17 cellular contexts compared by ENCODE assay signal in genomic region chr17:75626496-75627038, GRCh38. TPM values are rescaled to one million over a fixed set of nuclear protein-coding genes. Genes with fewer than 3 reads are reported as not detected.
DNase-seq lines count a peak whose midpoint lies in the region; ATAC-seq, FAIRE-seq and TF ChIP-seq lines count a peak whose summit lies in the region.
"Had no signal": no experiment of that assay in that cellular context is flagged by ENCODE, and none has a peak within 500 bp of the region (broad histone marks: within the 10 kb centered on the region; RNA-seq: fewer than 3 reads in every experiment).

No MANE protein-coding gene starts in this region.

- intact Hi-C loops in HepG2 (cut with micrococcal nuclease; ENCODE audit: unreplicated experiment): no loop called here
- intact Hi-C loops in right lobe of liver (cut with DNase I): no loop called here

- H3K9ac ChIP-seq in HepG2 (ENCODE audit: insufficient read depth, low read depth, low read length): no peak overlapping the region

- no peak for TF ChIP-seq RAD21 in HepG2 (CRISPR knock-in tag; IDR thresholded peaks at IDR 0.05)

- peaks cover 16 to 18% of the 10 kb centered on the region in 2 experiments; a peak in 4 of 5 replicates for H3K36me3 ChIP-seq in HepG2 (replicated peaks in 1 of 2; ENCODE audit: control insufficient read depth in 1 of 2, insufficient read depth in 2 of 2, low read length in 2 of 2)
- H3K36me3 ChIP-seq in right lobe of liver: peaks cover 0 to 10% (median 3%) of the 10 kb centered on the region in 4 donors
- H3K36me3 ChIP-seq in WERI-Rb-1: peaks cover 20% of the 10 kb centered on the region
- H3K36me3 ChIP-seq: MG63 had no signal

- H3K27ac ChIP-seq in HepG2 (ENCODE audit: extremely low read length, insufficient read depth, low read length) (no peak overlapping the region), right lobe of liver (no peak overlapping the region), WERI-Rb-1 (peak overlapping the region; percentile 80)

- 88% methylated on average over 5 of the region's 11 CpGs for WGBS in HepG2 (ENCODE audit: low lambda C conversion rate)
- WGBS in right lobe of liver (ENCODE audit: insufficient coverage, low coverage, low lambda C conversion rate, missing lambda C conversion rate): no CpG with 5 or more reads among the region's 11 CpGs

- H3K4me3 ChIP-seq in HepG2 (replicated peaks in 1 of 3; ENCODE audit: insufficient read depth in 1 of 3, low read depth in 2 of 3, low read length in 3 of 3) (no peak overlapping the region), right lobe of liver (no peak overlapping the region), WERI-Rb-1 (ENCODE audit: low read depth, low read length) (no peak overlapping the region)
- H3K4me3 ChIP-seq: MG63 had no signal

- FAIRE-seq in HepG2 (lab: Jason Lieb, UNC): no peak
- FAIRE-seq: G401.6 had no signal

- no TSS peak for BruUV-seq in HepG2 (replicated peaks; lab: Mats Ljungman, UMichigan)

- TF ChIP-seq EP300 in HepG2 (IDR thresholded peaks at IDR 0.05; ENCODE audit: low read depth in 2 of 2, low read length in 2 of 2) (no peak), HepG2 (CRISPR knock-in tag; IDR thresholded peaks at IDR 0.05; ENCODE audit: borderline replicate concordance) (no peak)

- TF ChIP-seq POLR2A in HepG2 (IDR thresholded peaks at IDR 0.05; ENCODE audit: insufficient read depth in 1 of 2, low read depth in 2 of 2, low read length in 2 of 2) (0 out of 4 replicates have a peak, but pooled peaks of 1 of the 2 experiments have one; percentile 17), right lobe of liver (IDR thresholded peaks at IDR 0.05) (no peak)

- H3K4me1 ChIP-seq in HepG2 (ENCODE audit: insufficient read depth, low read length): peaks cover 6% of the 10 kb centered on the region; the same call in 1 of the 2 replicates
- H3K4me1 ChIP-seq in right lobe of liver: no peaks in the 10 kb centered on the region

- H4K20me1 ChIP-seq in HepG2 (ENCODE audit: insufficient read depth, low read length): no peaks in the 10 kb centered on the region; the same call in 1 of the 2 replicates

- in situ Hi-C loops in HepG2 (cut with HindIII; ENCODE audit: extremely low pct_ligation_motif_present, low pct_unique_long_range_greater_than_20kb): no loop called here

- ATAC-seq in HepG2 (no peak), right lobe of liver (no peak), HG03159 (IDR thresholded peaks at IDR 0.05; ENCODE audit: unreplicated experiment) (no peak)

- no peak overlapping the region for H3K4me2 ChIP-seq in HepG2 (ENCODE audit: low read depth, low read length)

- H3K27me3 ChIP-seq in HepG2 (ENCODE audit: control insufficient read depth in 1 of 2, insufficient read depth in 2 of 2, low read length in 2 of 2) (no peaks in the 10 kb centered on the region), right lobe of liver (no peaks in the 10 kb centered on the region), WERI-Rb-1 (ENCODE audit: insufficient read depth, low read depth, severe bottlenecking) (no peaks in the 10 kb centered on the region)
- H3K27me3 ChIP-seq: MG63 had no signal

- TF ChIP-seq CTCF in HepG2 (CRISPR knock-in tag; IDR thresholded peaks at IDR 0.05) (no peak), right lobe of liver (IDR thresholded peaks at IDR 0.05) (no peak), WERI-Rb-1 (IDR thresholded peaks at IDR 0.05; ENCODE audit: low read depth, low read length) (no peak)

- H3K79me2 ChIP-seq in HepG2 (ENCODE audit: insufficient read depth, low read length): no peaks in the 10 kb centered on the region

- no peak for DNase-seq in HepG2 (ENCODE audit: low spot score)
- DNase-seq in right lobe of liver: no peak
- DNase-seq in LHCN-M2 (ENCODE audit: low read depth): peak; percentile 30
- DNase-seq in WERI-Rb-1: no peak
- DNase-seq in NCI-H2029 treated with DMSO at 0.1 percent for 48 hours (lab: John Stamatoyannopoulos, UW): no peak
- DNase-seq in RKO (ENCODE audit: low spot score): no peak
- no peak for DNase-seq in stimulated activated CD4-positive, alpha-beta T cell treated with anti-CD3 and anti-CD28 coated beads, Interleukin-15, amount 100 ng/mL, for 24 hours
- DNase-seq: CD4-positive, alpha-beta T cell; DMS79 treated with DMSO at 0.1 percent for 48 hours; NCI-H187; NCI-H510A; NK-92 treated with Interleukin-12 subunit alpha and Interleukin-12 subunit beta, amount 100 ng/mL, for 24 hours; SIG-M5 had no signal

- no peak overlapping the region for H2AFZ ChIP-seq in HepG2 (ENCODE audit: low read length)

- CTCF ChIA-PET in HepG2 (lab: Yijun Ruan, JAX; ENCODE audit: low intra/inter-chr PET ratio, low total read pairs): interaction anchor here (0.7 to 1.4 kb wide), 3 partner anchors 8 to 123 kb away, joined by 3 to 5 read pairs (median 4); no protein-coding TSS in a partner anchor

- POLR2A ChIA-PET in HepG2 (lab: Yijun Ruan, JAX): interaction anchor here (1.4 to 3.6 kb wide), 2 partner anchors 13 to 16 kb away, joined by 3 to 16 read pairs; no protein-coding TSS in a partner anchor

- no peaks in the 10 kb centered on the region for H3K9me3 ChIP-seq in HepG2 (ENCODE audit: low read length)
- H3K9me3 ChIP-seq in right lobe of liver: no peaks in the 10 kb centered on the region
- H3K9me3 ChIP-seq in WERI-Rb-1 (ENCODE audit: severe bottlenecking): no peaks in the 10 kb centered on the region
- H3K9me3 ChIP-seq: MG63 had no signal

RNA-seq across cellular contexts. Expression of gene SMIM5, which starts 6.7 kb away (rescaled TPM):
- total RNA-seq in HepG2 (2016; rRNA removed; fragmentation: Illumina TruSeq; extraction: Trizol) (not detected in 2 replicates), right lobe of liver (under 1 TPM in 5 of 6 experiments, not detected in 1; 0.06 to 0.78 (median 0.29) TPM), LHCN-M2 (2014; rRNA removed) (0.17 and 0.90 TPM in 2 replicates)
- not detected in 2 replicates for total RNA-seq in HepG2 (2016; cell fraction: cytosol; rRNA removed; fragmentation: Illumina TruSeq; extraction: Trizol; ENCODE audit: low read depth)
- 0.09 TPM in 1 of 2 replicates, not detected in the other for total RNA-seq in HepG2 (2016; cell fraction: insoluble cytoplasmic fraction; rRNA removed; fragmentation: Illumina TruSeq; extraction: Trizol)
- total RNA-seq in HepG2 (2016; cell fraction: membrane; rRNA removed; fragmentation: Illumina TruSeq; extraction: Trizol): not detected in 2 replicates
- not detected in 2 replicates for total RNA-seq in HepG2 (2016; cell fraction: nucleus; rRNA removed; fragmentation: Illumina TruSeq; extraction: Trizol)
- 0.05 TPM in 1 of 2 replicates, not detected in the other for polyA plus RNA-seq in HepG2 (2011; rRNA removed)
- polyA plus RNA-seq in HepG2 (2011; cell fraction: cytosol; rRNA removed): 0.05 TPM in 1 of 2 replicates, not detected in the other
- polyA plus RNA-seq in HepG2 (2011; cell fraction: nucleus; rRNA removed): 0.35 and 0.80 TPM in 2 replicates
- polyA plus RNA-seq in HepG2 (2012): 0.20 and 0.48 TPM in 2 replicates
- not detected in 2 replicates for polyA plus RNA-seq in HepG2 (2016; cell fraction: cytosol; fragmentation: Illumina TruSeq; extraction: Trizol; ENCODE audit: low read depth)
- polyA plus RNA-seq in HepG2 (2016; cell fraction: insoluble cytoplasmic fraction; fragmentation: Illumina TruSeq; extraction: Trizol; ENCODE audit: low read depth): 0.14 TPM in 1 of 2 replicates, not detected in the other
- not detected in 2 replicates for polyA plus RNA-seq in HepG2 (2016; cell fraction: membrane; fragmentation: Illumina TruSeq; extraction: Trizol; ENCODE audit: low read depth)
- polyA plus RNA-seq in HepG2 (2016; cell fraction: nucleus; fragmentation: Illumina TruSeq; extraction: Trizol; ENCODE audit: insufficient read depth, low read depth): not detected in 2 replicates
- polyA minus RNA-seq in HepG2 (2011; rRNA and poly(A)+ RNA removed; ENCODE audit: low replicate concordance): not detected in 2 replicates
- not detected in 2 replicates for polyA minus RNA-seq in HepG2 (2011; cell fraction: cytosol; rRNA and poly(A)+ RNA removed)
- polyA minus RNA-seq in HepG2 (2011; cell fraction: nucleus; rRNA and poly(A)+ RNA removed): 0.26 TPM in 1 of 2 replicates, not detected in the other
- polyA plus RNA-seq in LHCN-M2 (2012): 0.26 TPM
- total RNA-seq: RPMI7951 had no signal

RNA-seq across cellular contexts. Expression of gene MYO15B, which starts 39.0 kb away (rescaled TPM):
- 1.9 and 2.8 TPM in 2 replicates for total RNA-seq in HepG2 (2016; rRNA removed; fragmentation: Illumina TruSeq; extraction: Trizol)
- total RNA-seq in HepG2 (2016; cell fraction: cytosol; rRNA removed; fragmentation: Illumina TruSeq; extraction: Trizol; ENCODE audit: low read depth): 0.61 and 0.79 TPM in 2 replicates
- total RNA-seq in HepG2 (2016; cell fraction: insoluble cytoplasmic fraction; rRNA removed; fragmentation: Illumina TruSeq; extraction: Trizol): 1.1 and 2.7 TPM in 2 replicates
- 0.83 and 1.2 TPM in 2 replicates for total RNA-seq in HepG2 (2016; cell fraction: membrane; rRNA removed; fragmentation: Illumina TruSeq; extraction: Trizol)
- 3.0 and 3.8 TPM in 2 replicates for total RNA-seq in HepG2 (2016; cell fraction: nucleus; rRNA removed; fragmentation: Illumina TruSeq; extraction: Trizol)
- 8.1 and 11.2 TPM in 2 replicates for polyA plus RNA-seq in HepG2 (2011; rRNA removed)
- 1.6 and 2.5 TPM in 2 replicates for polyA plus RNA-seq in HepG2 (2011; cell fraction: cytosol; rRNA removed)
- 122 and 144 TPM in 2 replicates for polyA plus RNA-seq in HepG2 (2011; cell fraction: nucleus; rRNA removed)
- 9.5 and 12.7 TPM in 2 replicates for polyA plus RNA-seq in HepG2 (2012)
- 0.53 and 1.00 TPM in 2 replicates for polyA plus RNA-seq in HepG2 (2016; cell fraction: cytosol; fragmentation: Illumina TruSeq; extraction: Trizol; ENCODE audit: low read depth)
- polyA plus RNA-seq in HepG2 (2016; cell fraction: insoluble cytoplasmic fraction; fragmentation: Illumina TruSeq; extraction: Trizol; ENCODE audit: low read depth): 0.63 and 1.4 TPM in 2 replicates
- polyA plus RNA-seq in HepG2 (2016; cell fraction: membrane; fragmentation: Illumina TruSeq; extraction: Trizol; ENCODE audit: low read depth): 0.49 and 0.86 TPM in 2 replicates
- polyA plus RNA-seq in HepG2 (2016; cell fraction: nucleus; fragmentation: Illumina TruSeq; extraction: Trizol; ENCODE audit: insufficient read depth, low read depth): 12.0 and 13.6 TPM in 2 replicates
- 7.2 and 13.2 TPM in 2 replicates for polyA minus RNA-seq in HepG2 (2011; rRNA and poly(A)+ RNA removed; ENCODE audit: low replicate concordance)
- 3.0 and 6.8 TPM in 2 replicates for polyA minus RNA-seq in HepG2 (2011; cell fraction: cytosol; rRNA and poly(A)+ RNA removed)
- 16.5 and 25.7 TPM in 2 replicates for polyA minus RNA-seq in HepG2 (2011; cell fraction: nucleus; rRNA and poly(A)+ RNA removed)
- total RNA-seq in right lobe of liver: 100 to 1,000 TPM in 1 of 6 experiments, 10 to 100 TPM in 5; 26.4 to 104 (median 52.9) TPM
- under 0.01 and 0.06 TPM in 2 replicates for total RNA-seq in LHCN-M2 (2014; rRNA removed)
- polyA plus RNA-seq in LHCN-M2 (2012): 0.33 TPM
- total RNA-seq: RPMI7951 had no signal

RNA-seq across cellular contexts. Expression of gene RECQL5, which starts 40.4 kb away (rescaled TPM):
- total RNA-seq in HepG2 (2016; rRNA removed; fragmentation: Illumina TruSeq; extraction: Trizol): 17.8 and 32.0 TPM in 2 replicates
- 38.8 and 39.2 TPM in 2 replicates for total RNA-seq in HepG2 (2016; cell fraction: cytosol; rRNA removed; fragmentation: Illumina TruSeq; extraction: Trizol; ENCODE audit: low read depth)
- total RNA-seq in HepG2 (2016; cell fraction: insoluble cytoplasmic fraction; rRNA removed; fragmentation: Illumina TruSeq; extraction: Trizol): 17.8 and 31.1 TPM in 2 replicates
- 9.2 and 11.3 TPM in 2 replicates for total RNA-seq in HepG2 (2016; cell fraction: membrane; rRNA removed; fragmentation: Illumina TruSeq; extraction: Trizol)
- 41.9 and 45.5 TPM in 2 replicates for total RNA-seq in HepG2 (2016; cell fraction: nucleus; rRNA removed; fragmentation: Illumina TruSeq; extraction: Trizol)
- 27.7 and 33.4 TPM in 2 replicates for polyA plus RNA-seq in HepG2 (2011; rRNA removed)
- polyA plus RNA-seq in HepG2 (2011; cell fraction: cytosol; rRNA removed): 8.7 and 11.9 TPM in 2 replicates
- 256 and 300 TPM in 2 replicates for polyA plus RNA-seq in HepG2 (2011; cell fraction: nucleus; rRNA removed)
- polyA plus RNA-seq in HepG2 (2012): 38.2 and 41.9 TPM in 2 replicates
- 1.7 and 1.9 TPM in 2 replicates for polyA plus RNA-seq in HepG2 (2016; cell fraction: cytosol; fragmentation: Illumina TruSeq; extraction: Trizol; ENCODE audit: low read depth)
- polyA plus RNA-seq in HepG2 (2016; cell fraction: insoluble cytoplasmic fraction; fragmentation: Illumina TruSeq; extraction: Trizol; ENCODE audit: low read depth): 12.2 and 17.3 TPM in 2 replicates
- 3.6 and 4.1 TPM in 2 replicates for polyA plus RNA-seq in HepG2 (2016; cell fraction: membrane; fragmentation: Illumina TruSeq; extraction: Trizol; ENCODE audit: low read depth)
- polyA plus RNA-seq in HepG2 (2016; cell fraction: nucleus; fragmentation: Illumina TruSeq; extraction: Trizol; ENCODE audit: insufficient read depth, low read depth): 112 and 116 TPM in 2 replicates
- polyA minus RNA-seq in HepG2 (2011; rRNA and poly(A)+ RNA removed; ENCODE audit: low replicate concordance): 51.0 and 71.9 TPM in 2 replicates
- polyA minus RNA-seq in HepG2 (2011; cell fraction: cytosol; rRNA and poly(A)+ RNA removed): 15.1 and 15.3 TPM in 2 replicates
- 69.1 and 72.6 TPM in 2 replicates for polyA minus RNA-seq in HepG2 (2011; cell fraction: nucleus; rRNA and poly(A)+ RNA removed)
- total RNA-seq in right lobe of liver: 10 to 100 TPM; 13.5 to 24.8 (median 18.4) TPM
- 14.5 and 31.3 TPM in 2 replicates for total RNA-seq in LHCN-M2 (2014; rRNA removed)
- polyA plus RNA-seq in LHCN-M2 (2012): 11.7 TPM

RNA-seq across cellular contexts. Expression of gene SAP30BP, which starts 40.6 kb away (rescaled TPM):
- total RNA-seq in HepG2 (2016; rRNA removed; fragmentation: Illumina TruSeq; extraction: Trizol): 99.4 and 109 TPM in 2 replicates
- total RNA-seq in HepG2 (2016; cell fraction: cytosol; rRNA removed; fragmentation: Illumina TruSeq; extraction: Trizol; ENCODE audit: low read depth): 35.7 and 41.2 TPM in 2 replicates
- total RNA-seq in HepG2 (2016; cell fraction: insoluble cytoplasmic fraction; rRNA removed; fragmentation: Illumina TruSeq; extraction: Trizol): 105 and 112 TPM in 2 replicates
- total RNA-seq in HepG2 (2016; cell fraction: membrane; rRNA removed; fragmentation: Illumina TruSeq; extraction: Trizol): 35.1 and 45.2 TPM in 2 replicates
- 76.4 and 82.2 TPM in 2 replicates for total RNA-seq in HepG2 (2016; cell fraction: nucleus; rRNA removed; fragmentation: Illumina TruSeq; extraction: Trizol)
- polyA plus RNA-seq in HepG2 (2011; rRNA removed): 67.7 and 80.1 TPM in 2 replicates
- polyA plus RNA-seq in HepG2 (2011; cell fraction: cytosol; rRNA removed): 59.4 and 67.4 TPM in 2 replicates
- 191 and 218 TPM in 2 replicates for polyA plus RNA-seq in HepG2 (2011; cell fraction: nucleus; rRNA removed)
- 57.3 and 65.0 TPM in 2 replicates for polyA plus RNA-seq in HepG2 (2012)
- 20.2 and 20.5 TPM in 2 replicates for polyA plus RNA-seq in HepG2 (2016; cell fraction: cytosol; fragmentation: Illumina TruSeq; extraction: Trizol; ENCODE audit: low read depth)
- 110 and 119 TPM in 2 replicates for polyA plus RNA-seq in HepG2 (2016; cell fraction: insoluble cytoplasmic fraction; fragmentation: Illumina TruSeq; extraction: Trizol; ENCODE audit: low read depth)
- 27.8 and 32.7 TPM in 2 replicates for polyA plus RNA-seq in HepG2 (2016; cell fraction: membrane; fragmentation: Illumina TruSeq; extraction: Trizol; ENCODE audit: low read depth)
- 131 and 143 TPM in 2 replicates for polyA plus RNA-seq in HepG2 (2016; cell fraction: nucleus; fragmentation: Illumina TruSeq; extraction: Trizol; ENCODE audit: insufficient read depth, low read depth)
- 42.3 and 45.2 TPM in 2 replicates for polyA minus RNA-seq in HepG2 (2011; rRNA and poly(A)+ RNA removed; ENCODE audit: low replicate concordance)
- polyA minus RNA-seq in HepG2 (2011; cell fraction: cytosol; rRNA and poly(A)+ RNA removed): 17.6 and 28.8 TPM in 2 replicates
- polyA minus RNA-seq in HepG2 (2011; cell fraction: nucleus; rRNA and poly(A)+ RNA removed): 90.4 and 101 TPM in 2 replicates
- 10 to 100 TPM; 24.0 to 36.0 (median 27.0) TPM for total RNA-seq in right lobe of liver
- 58.4 and 63.3 TPM in 2 replicates for total RNA-seq in LHCN-M2 (2014; rRNA removed)
- polyA plus RNA-seq in LHCN-M2 (2012): 83.4 TPM

Comparison
In these comparisons a context has a peak if more than half of its experiments do, and no peak if none do; other contexts are left out.
1. RNA of gene MYO15B, which starts 39.0 kb away (total RNA-seq): 26.4 to 104 TPM in right lobe of liver; 0.61 to 3.8 TPM in HepG2 and under 0.01 to 0.06 TPM in LHCN-M2; every median in the first group is over 4 times any median in the second.